15 cellular contexts compared by ENCODE assay signal in the genomic region with DNA sequence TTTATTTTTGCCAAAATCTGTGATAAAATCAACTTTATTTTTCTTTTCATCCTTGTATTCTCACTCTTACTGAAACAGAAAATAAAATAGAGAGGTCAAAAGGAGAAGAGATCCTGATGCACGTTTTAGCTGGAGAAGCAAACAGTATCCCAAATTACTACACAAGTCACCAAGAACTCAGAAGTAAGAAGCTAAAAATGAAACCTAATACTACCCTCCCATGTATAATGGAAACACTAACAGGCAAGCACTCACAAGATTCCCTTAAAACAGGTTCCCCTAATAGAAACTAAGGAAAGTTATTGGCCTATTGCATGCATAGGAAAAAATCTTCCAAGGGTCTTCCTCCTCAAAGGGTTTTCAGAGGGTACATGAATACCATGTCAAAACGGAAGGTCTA.
A peak's percentile ranks its signal among the peaks of the same experiment; 100 is the strongest.
DNase-seq lines count a peak whose midpoint lies in the region; ATAC-seq and TF ChIP-seq lines count a peak whose summit lies in the region.
"Had no signal": no experiment of that assay in that cellular context is flagged by ENCODE, and none has a peak within 500 bp of the region (broad histone marks: within the 10 kb centered on the region; RNA-seq: fewer than 3 reads in every experiment).

No MANE protein-coding gene starts in this region.

- H3K27me3 Mint-ChIP-seq in activated CD4-positive, alpha-beta T cell treated with anti-CD3 and anti-CD28 coated beads, Interleukin-2, amount 10 ng/mL, durations not matched to agents 24 days and 14 days = no peaks in the 10 kb centered on the region
- H3K27me3 Mint-ChIP-seq in GM23338 (ENCODE audit: insufficient read depth, low read depth, poor library complexity) = no peaks in the 10 kb centered on the region
- H3K27me3 Mint-ChIP-seq in activated CD4-positive, alpha-beta memory T cell treated with anti-CD3 and anti-CD28 coated beads for 36 hours = no peaks in the 10 kb centered on the region
- peaks cover 0 to 2% (median 0%) of the 10 kb centered on the region in 5 donors for H3K27me3 Mint-ChIP-seq in naive thymus-derived CD4-positive, alpha-beta T cell
- H3K27me3 Mint-ChIP-seq: type B pancreatic cell had no signal

- no peak for DNase-seq in activated CD4-positive, alpha-beta T cell treated with anti-CD3 and anti-CD28 coated beads, Interleukin-2, amount 10 ng/mL, durations not matched to agents 24 days and 14 days
- DNase-seq in activated CD4-positive, alpha-beta T cell treated with anti-CD3 and anti-CD28 coated beads for 4 hours = no peak
- DNase-seq in GM23338 (ENCODE audit: low spot score) = no peak
- no peak for DNase-seq in activated CD4-positive, alpha-beta memory T cell treated with anti-CD3 and anti-CD28 coated beads for 36 hours
- no peak for DNase-seq in naive thymus-derived CD4-positive, alpha-beta T cell
- no peak for DNase-seq in tibial nerve (ENCODE audit: low spot score in 2 of 2)
- DNase-seq in NCI-H226 = no peak
- DNase-seq in aorta = no peak
- DNase-seq: foreskin melanocyte, mucosa of descending colon, NCI-H1694 treated with DMSO at 0.1 percent for 48 hours, NCI-H446 treated with DMSO at 0.1 percent for 48 hours had no signal

- H3K4me3 ChIP-seq in GM23338 = no peak overlapping the region
- peak overlapping the region; percentile 8 for H3K4me3 ChIP-seq in naive thymus-derived CD4-positive, alpha-beta T cell (ENCODE audit: low read length)
- no peak overlapping the region for H3K4me3 ChIP-seq in tibial nerve
- no peak overlapping the region for H3K4me3 ChIP-seq in aorta (ENCODE audit: low read length in 2 of 2)
- H3K4me3 ChIP-seq: mucosa of descending colon, SK-N-MC had no signal

- H3K79me2 ChIP-seq in GM23338 (replicated peaks; ENCODE audit: insufficient read depth) = no peaks in the 10 kb centered on the region
- H3K79me2 ChIP-seq: parathyroid adenoma had no signal

- H3K4me1 Mint-ChIP-seq in activated CD4-positive, alpha-beta T cell treated with anti-CD3 and anti-CD28 coated beads, Interleukin-2, amount 10 ng/mL, durations not matched to agents 24 days and 14 days = peaks cover 8% of the 10 kb centered on the region
- peaks cover 14% of the 10 kb centered on the region for H3K4me1 Mint-ChIP-seq in GM23338
- peaks cover 7% of the 10 kb centered on the region for H3K4me1 Mint-ChIP-seq in activated CD4-positive, alpha-beta memory T cell treated with anti-CD3 and anti-CD28 coated beads for 36 hours (ENCODE audit: low read depth)
- peaks cover 0 to 12% (median 0%) of the 10 kb centered on the region in 7 donors for H3K4me1 Mint-ChIP-seq in naive thymus-derived CD4-positive, alpha-beta T cell

- CTCF ChIA-PET in activated CD4-positive, alpha-beta memory T cell treated with anti-CD3 and anti-CD28 coated beads for 36 hours (lab: Charles Lee) = no interaction called here
- CTCF ChIA-PET in naive thymus-derived CD4-positive, alpha-beta T cell (lab: Charles Lee) = no interaction called here

- H3K27ac ChIP-seq in GM23338 (ENCODE audit: low read depth) = no peak overlapping the region
- no peak overlapping the region for H3K27ac ChIP-seq in naive thymus-derived CD4-positive, alpha-beta T cell (ENCODE audit: low read depth, low read length)
- no peak overlapping the region for H3K27ac ChIP-seq in tibial nerve
- no peak overlapping the region for H3K27ac ChIP-seq in aorta (ENCODE audit: low read depth in 1 of 2, low read length in 2 of 2)
- H3K27ac ChIP-seq: parathyroid adenoma, SK-N-MC had no signal

- no peaks in the 10 kb centered on the region; the same call in 1 of the 2 replicates for H3K9me2 ChIP-seq in GM23338 (ENCODE audit: insufficient read depth)

- no peaks in the 10 kb centered on the region for H4K20me1 ChIP-seq in GM23338 (replicated peaks; ENCODE audit: insufficient read depth)

- no peak overlapping the region for H3K4me2 ChIP-seq in GM23338

- no peak for TF ChIP-seq POLR2A in tibial nerve (IDR thresholded peaks at IDR 0.05)

- peaks cover 8% of the 10 kb centered on the region for H3K4me1 ChIP-seq in GM23338 (ENCODE audit: insufficient read depth)
- H3K4me1 ChIP-seq in naive thymus-derived CD4-positive, alpha-beta T cell (ENCODE audit: control insufficient read depth in 2 of 2, insufficient read depth in 2 of 2, low read length in 2 of 2) = no peaks in the 10 kb centered on the region
- no peaks in the 10 kb centered on the region for H3K4me1 ChIP-seq in tibial nerve
- no peaks in the 10 kb centered on the region for H3K4me1 ChIP-seq in aorta (ENCODE audit: control insufficient read depth in 1 of 2, insufficient read depth in 2 of 2, low read length in 2 of 2)
- H3K4me1 ChIP-seq: parathyroid adenoma had no signal

- no peak for TF ChIP-seq EP300 in tibial nerve (IDR thresholded peaks at IDR 0.05)

- WGBS in tibial nerve, 2 donors = 74 to 75% methylated on average over 2 of the region's 2 CpGs
- 73 to 87% methylated on average over 2 of the region's 2 CpGs for WGBS in aorta, 2 donors

- peak overlapping the region; percentile 59 for H3K27ac Mint-ChIP-seq in activated CD4-positive, alpha-beta T cell treated with anti-CD3 and anti-CD28 coated beads, Interleukin-2, amount 10 ng/mL, durations not matched to agents 24 days and 14 days
- no peak overlapping the region for H3K27ac Mint-ChIP-seq in GM23338
- no peak overlapping the region for H3K27ac Mint-ChIP-seq in activated CD4-positive, alpha-beta memory T cell treated with anti-CD3 and anti-CD28 coated beads for 36 hours
- peak overlapping the region in 6 of 9 donors; percentile 25 to 67 (median 54) for H3K27ac Mint-ChIP-seq in naive thymus-derived CD4-positive, alpha-beta T cell
- H3K27ac Mint-ChIP-seq: type B pancreatic cell had no signal

- no peaks in the 10 kb centered on the region for H3F3A ChIP-seq in GM23338 (replicated peaks; ENCODE audit: low read depth)

- peak overlapping the region; percentile 68; the same call in 1 of the 2 replicates for H2AFZ ChIP-seq in GM23338
- H2AFZ ChIP-seq: parathyroid adenoma had no signal

- no peaks in the 10 kb centered on the region for H3K36me3 Mint-ChIP-seq in activated CD4-positive, alpha-beta T cell treated with anti-CD3 and anti-CD28 coated beads, Interleukin-2, amount 10 ng/mL, durations not matched to agents 24 days and 14 days (ENCODE audit: low read depth)
- no peaks in the 10 kb centered on the region for H3K36me3 Mint-ChIP-seq in GM23338 (ENCODE audit: low read depth)
- H3K36me3 Mint-ChIP-seq in activated CD4-positive, alpha-beta memory T cell treated with anti-CD3 and anti-CD28 coated beads for 36 hours = no peaks in the 10 kb centered on the region
- H3K36me3 Mint-ChIP-seq in naive thymus-derived CD4-positive, alpha-beta T cell = no peaks in the 10 kb centered on the region

- ATAC-seq in GM23338 (no peak), aorta (ENCODE audit: low FRiP score) (no peak)
- no peak for ATAC-seq in naive thymus-derived CD4-positive, alpha-beta T cell
- ATAC-seq: mucosa of descending colon had no signal

- intact Hi-C loops in activated CD4-positive, alpha-beta T cell treated with anti-CD3 and anti-CD28 coated beads, Interleukin-2, amount 10 ng/mL, durations not matched to agents 24 days and 14 days (cut with micrococcal nuclease) = no loop called here
- intact Hi-C loops in activated CD4-positive, alpha-beta memory T cell treated with anti-CD3 and anti-CD28 coated beads for 36 hours (cut with micrococcal nuclease) = no loop called here
- intact Hi-C loops in naive thymus-derived CD4-positive, alpha-beta T cell (cut with micrococcal nuclease) = no loop called here
- intact Hi-C loops in aorta (cut with DNase I) = no loop called here

- POLR2A ChIA-PET in activated CD4-positive, alpha-beta memory T cell treated with anti-CD3 and anti-CD28 coated beads for 36 hours (lab: Charles Lee) = no interaction called here
- POLR2A ChIA-PET in naive thymus-derived CD4-positive, alpha-beta T cell (lab: Charles Lee) = no interaction called here

- H3K36me3 ChIP-seq in GM23338 (ENCODE audit: insufficient read depth) (no peaks in the 10 kb centered on the region), tibial nerve (no peaks in the 10 kb centered on the region), aorta (ENCODE audit: control insufficient read depth in 1 of 2, insufficient read depth in 2 of 2, low read length in 1 of 2) (peaks cover 0 to 5% of the 10 kb centered on the region in 2 donors)
- H3K36me3 ChIP-seq in naive thymus-derived CD4-positive, alpha-beta T cell (ENCODE audit: control insufficient read depth in 2 of 3, insufficient read depth in 3 of 3, low read length in 3 of 3) = no peaks in the 10 kb centered on the region

- H3K9me3 Mint-ChIP-seq in activated CD4-positive, alpha-beta T cell treated with anti-CD3 and anti-CD28 coated beads, Interleukin-2, amount 10 ng/mL, durations not matched to agents 24 days and 14 days = no peaks in the 10 kb centered on the region
- no peaks in the 10 kb centered on the region for H3K9me3 Mint-ChIP-seq in GM23338
- no peaks in the 10 kb centered on the region for H3K9me3 Mint-ChIP-seq in activated CD4-positive, alpha-beta memory T cell treated with anti-CD3 and anti-CD28 coated beads for 36 hours
- H3K9me3 Mint-ChIP-seq in naive thymus-derived CD4-positive, alpha-beta T cell = peaks cover 0 to 15% (median 2%) of the 10 kb centered on the region in 11 donors

- no peaks in the 10 kb centered on the region for H3K9me3 ChIP-seq in naive thymus-derived CD4-positive, alpha-beta T cell (ENCODE audit: control insufficient read depth in 2 of 3, low read length in 3 of 3)
- no peaks in the 10 kb centered on the region for H3K9me3 ChIP-seq in tibial nerve
- no peaks in the 10 kb centered on the region for H3K9me3 ChIP-seq in aorta (ENCODE audit: control insufficient read depth, low read length)
- H3K9me3 ChIP-seq: mucosa of descending colon had no signal

- H3K27me3 ChIP-seq in GM23338 (ENCODE audit: insufficient read depth) (no peaks in the 10 kb centered on the region), tibial nerve (no peaks in the 10 kb centered on the region), aorta (ENCODE audit: control insufficient read depth in 1 of 2, insufficient read depth in 2 of 2, low read length in 1 of 2) (no peaks in the 10 kb centered on the region)
- no peaks in the 10 kb centered on the region for H3K27me3 ChIP-seq in naive thymus-derived CD4-positive, alpha-beta T cell (ENCODE audit: control insufficient read depth in 2 of 2, insufficient read depth in 2 of 2, low read length in 2 of 2)

- TF ChIP-seq CTCF in GM23338 (conservative IDR thresholded peaks at IDR 0.05; ENCODE audit: low read depth in 2 of 2) = no peak
- TF ChIP-seq CTCF in tibial nerve (IDR thresholded peaks at IDR 0.05) = no peak

- H3K4me3 Mint-ChIP-seq in activated CD4-positive, alpha-beta T cell treated with anti-CD3 and anti-CD28 coated beads, Interleukin-2, amount 10 ng/mL, durations not matched to agents 24 days and 14 days = peak overlapping the region; percentile 56
- no peak overlapping the region for H3K4me3 Mint-ChIP-seq in GM23338
- peak overlapping the region; percentile 43 for H3K4me3 Mint-ChIP-seq in activated CD4-positive, alpha-beta memory T cell treated with anti-CD3 and anti-CD28 coated beads for 36 hours
- peak overlapping the region; percentile 36 to 85 (median 68) for H3K4me3 Mint-ChIP-seq in naive thymus-derived CD4-positive, alpha-beta T cell
- H3K4me3 Mint-ChIP-seq: type B pancreatic cell had no signal

TF ChIP-seq in GM23338, 12 proteins besides CTCF, POLR2A, EP300 and RAD21 (continues in another document):
- TF ChIP-seq EZH2phosphoT487 (IDR thresholded peaks at IDR 0.05; ENCODE audit: unreplicated experiment) = no peak

Comparison
In these comparisons a context has a peak if more than half of its experiments do, and no peak if none do; other contexts are left out.
1. H3K27ac Mint-ChIP-seq: peak in activated CD4-positive, alpha-beta T cell treated with anti-CD3 and anti-CD28 coated beads, Interleukin-2, amount 10 ng/mL, durations not matched to agents 24 days and 14 days (single experiment) and naive thymus-derived CD4-positive, alpha-beta T cell (6 of 9); none in GM23338 (single experiment) and activated CD4-positive, alpha-beta memory T cell treated with anti-CD3 and anti-CD28 coated beads for 36 hours (single experiment).